9 cellular contexts compared by ENCODE assay signal in genomic region chr9:112890106-112891081, GRCh38. TPM values are rescaled to one million over a fixed set of nuclear protein-coding genes. Genes with fewer than 3 reads are reported as not detected.
DNase-seq lines count a peak whose midpoint lies in the region; ATAC-seq and TF ChIP-seq lines count a peak whose summit lies in the region.
"Had no signal": no experiment of that assay in that cellular context is flagged by ENCODE, and none has a peak within 500 bp of the region (broad histone marks: within the 10 kb centered on the region; RNA-seq: fewer than 3 reads in every experiment).

SLC46A2 (minus strand) TSS chr9:112890876; CDS start chr9:112890681, 195 bp downstream.

- TF ChIP-seq CTCF in HL-60 (IDR thresholded peaks at IDR 0.05; ENCODE audit: insufficient read depth, low read length) (no peak), choroid plexus epithelial cell (conservative IDR thresholded peaks at IDR 0.05; ENCODE audit: low read depth, low read length) (no peak), kidney epithelial cell (IDR thresholded peaks at IDR 0.05; ENCODE audit: insufficient read depth, low read length, poor library complexity, severe bottlenecking) (no peak)

- H3K27ac ChIP-seq in HL-60 (replicated peaks): no peak within 1 kb of the TSS

- H3K9ac ChIP-seq in skeletal muscle satellite cell (ENCODE audit: low read depth, low read length): no peak within 1 kb of the TSS

- peaks cover 10% of the 10 kb centered on the region for H3K4me1 ChIP-seq in skeletal muscle satellite cell (ENCODE audit: control insufficient read depth, insufficient read depth, low read length)

- H3K27me3 ChIP-seq in HL-60 (ENCODE audit: insufficient read depth, poor library complexity, severe bottlenecking) (no peaks in the 10 kb centered on the region), kidney epithelial cell (ENCODE audit: control insufficient read depth, insufficient read depth, low read length) (peaks cover 22% of the 10 kb centered on the region), skeletal muscle satellite cell (ENCODE audit: control insufficient read depth, insufficient read depth, low read length) (peaks cover 34% of the 10 kb centered on the region)

- no peaks in the 10 kb centered on the region for H3K36me3 ChIP-seq in kidney epithelial cell (ENCODE audit: control insufficient read depth, insufficient read depth, low read length)
- no peaks in the 10 kb centered on the region for H3K36me3 ChIP-seq in skeletal muscle satellite cell (ENCODE audit: insufficient read depth, low read length)

- no peak for ATAC-seq in HG02763 (IDR thresholded peaks at IDR 0.05; ENCODE audit: unreplicated experiment)
- no peak for ATAC-seq in HG03439 (IDR thresholded peaks at IDR 0.05; ENCODE audit: unreplicated experiment)
- ATAC-seq in HG02973 (IDR thresholded peaks at IDR 0.05; ENCODE audit: unreplicated experiment): no peak

- peak within 1 kb of the TSS; percentile 30 for H3K4me3 ChIP-seq in HL-60 (replicated peaks; ENCODE audit: insufficient read depth, low read length)
- peak within 1 kb of the TSS; percentile 32 for H3K4me3 ChIP-seq in choroid plexus epithelial cell (ENCODE audit: low read depth, low read length)
- peak within 1 kb of the TSS; percentile 28 for H3K4me3 ChIP-seq in kidney epithelial cell (ENCODE audit: low read depth, low read length)
- peak within 1 kb of the TSS; percentile 66 for H3K4me3 ChIP-seq in skeletal muscle satellite cell (ENCODE audit: low read length)

- DNase-seq in HL-60 (ENCODE audit: low read depth in 1 of 2, low spot score in 1 of 2): no peak
- no peak for DNase-seq in choroid plexus epithelial cell (ENCODE audit: low read depth)
- DNase-seq in kidney epithelial cell (ENCODE audit: low read depth): no peak
- no peak for DNase-seq in T-helper 1 cell
- DNase-seq: activated naive CD8-positive, alpha-beta T cell treated with anti-CD3 and anti-CD28 coated beads, Interleukin-2, amount 10 ng/mL, durations not matched to agents 7 days and 5 days had no signal

- no peaks in the 10 kb centered on the region for H3K9me3 ChIP-seq in skeletal muscle satellite cell (replicated peaks; ENCODE audit: low read length)

- H3K4me2 ChIP-seq in skeletal muscle satellite cell (ENCODE audit: low read length): peak within 1 kb of the TSS; percentile 88

RNA-seq across cellular contexts. Expression of gene SLC46A2, which starts in this region (rescaled TPM):
- total RNA-seq in kidney epithelial cell: not detected in 2 replicates
- total RNA-seq in skeletal muscle satellite cell (2012; rRNA removed): not detected in 2 replicates
- total RNA-seq: activated naive CD8-positive, alpha-beta T cell treated with anti-CD3 and anti-CD28 coated beads, Interleukin-2, amount 10 ng/mL, durations not matched to agents 7 days and 5 days had no signal
